16 cellular contexts compared by ENCODE assay signal in the genomic region with DNA sequence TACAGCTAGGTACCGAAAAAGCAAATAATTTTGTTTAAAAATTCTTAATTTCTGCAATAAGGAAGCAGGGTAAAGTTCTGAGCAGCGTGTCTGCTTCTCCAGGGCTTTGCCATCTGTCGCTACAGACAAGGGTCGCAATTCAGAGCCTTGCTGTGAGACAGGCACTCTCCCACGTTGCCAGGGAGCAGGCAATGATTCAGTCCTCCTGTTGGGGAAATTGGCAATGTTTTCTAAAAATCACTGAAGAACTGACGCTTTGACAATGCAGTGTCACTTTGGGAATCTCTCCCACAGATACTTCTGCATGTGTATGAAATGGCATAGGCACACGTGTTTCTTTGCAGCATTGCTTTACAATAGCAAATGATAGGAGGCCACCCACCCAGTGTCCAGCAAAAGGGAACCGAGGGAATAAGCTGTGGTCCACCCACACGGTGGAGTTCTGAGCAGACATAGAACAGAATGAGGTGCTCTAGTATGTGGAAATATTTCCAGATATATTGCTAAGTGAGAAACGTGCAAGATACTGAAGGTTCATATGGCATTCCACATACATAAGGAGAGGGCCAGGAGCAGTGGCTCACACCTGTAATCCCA.
"Had no signal": no experiment of that assay in that cellular context is flagged by ENCODE, and none has a peak within 500 bp of the region (broad histone marks: within the 10 kb centered on the region; RNA-seq: fewer than 3 reads in every experiment).

No MANE protein-coding gene starts in this region.

- H3K9me3 Mint-ChIP-seq: activated naive CD4-positive, alpha-beta T cell treated with anti-CD3 and anti-CD28 coated beads, Interleukin-2, amount 50 U/mL, for 72 hours; activated T-helper 17 cell treated with anti-CD3 and anti-CD28 coated beads, Interleukin-2, amount 50 U/mL, for 72 hours; natural killer cell treated with Interleukin-12 subunit alpha and Interleukin-12 subunit beta and Interleukin-15 and Interleukin-18, amount 100 ng/mL, for 72 hours had no signal

- ATAC-seq: activated naive CD4-positive, alpha-beta T cell treated with anti-CD3 and anti-CD28 coated beads, Interleukin-2, amount 50 U/mL, for 72 hours; activated T-helper 17 cell treated with anti-CD3 and anti-CD28 coated beads, Interleukin-2, amount 50 U/mL, for 72 hours; left lobe of liver; natural killer cell treated with Interleukin-12 subunit alpha and Interleukin-12 subunit beta and Interleukin-15 and Interleukin-18, amount 100 ng/mL, for 72 hours had no signal

- DNase-seq: activated CD4-positive, alpha-beta T cell treated with anti-CD3 and anti-CD28 coated beads, Interleukin-2, amount 50 U/mL, for 1 hour; activated CD4-positive, CD25-positive, alpha-beta regulatory T cell; activated T-cell treated with anti-CD3 and anti-CD28 coated beads for 4 hours; esophagus squamous epithelium; foreskin fibroblast; mammary epithelial cell; occipital lobe; stimulated activated CD4-positive, alpha-beta T cell treated with anti-CD3 and anti-CD28 coated beads, Interleukin-4, amount 100 ng/mL, for 4 hours; stomach; T-helper 2 cell; uterus had no signal

- H3K27ac Mint-ChIP-seq: activated T-helper 17 cell treated with anti-CD3 and anti-CD28 coated beads, Interleukin-2, amount 50 U/mL, for 72 hours; natural killer cell treated with Interleukin-12 subunit alpha and Interleukin-12 subunit beta and Interleukin-15 and Interleukin-18, amount 100 ng/mL, for 72 hours had no signal

- H3K27ac ChIP-seq: esophagus squamous epithelium, stomach, uterus had no signal

- H3K27me3 Mint-ChIP-seq: activated T-helper 17 cell treated with anti-CD3 and anti-CD28 coated beads, Interleukin-2, amount 50 U/mL, for 72 hours; natural killer cell treated with Interleukin-12 subunit alpha and Interleukin-12 subunit beta and Interleukin-15 and Interleukin-18, amount 100 ng/mL, for 72 hours had no signal

- H3K4me1 ChIP-seq: esophagus squamous epithelium, uterus had no signal

- H3K4me1 Mint-ChIP-seq: activated T-helper 17 cell treated with anti-CD3 and anti-CD28 coated beads, Interleukin-2, amount 50 U/mL, for 72 hours had no signal

- H3K4me3 Mint-ChIP-seq: activated T-helper 17 cell treated with anti-CD3 and anti-CD28 coated beads, Interleukin-2, amount 50 U/mL, for 72 hours; natural killer cell treated with Interleukin-12 subunit alpha and Interleukin-12 subunit beta and Interleukin-15 and Interleukin-18, amount 100 ng/mL, for 72 hours had no signal

- H3K27me3 ChIP-seq: esophagus squamous epithelium, stomach, uterus had no signal

- H3K36me3 ChIP-seq: esophagus squamous epithelium, stomach, uterus had no signal

- FAIRE-seq: TTC549 had no signal

- H3K4me3 ChIP-seq: esophagus squamous epithelium, stomach, uterus had no signal

- H3K9me3 ChIP-seq: esophagus squamous epithelium, stomach, uterus had no signal
